ENCODE assay signal across 1 cellular context in genomic region chr5:53001541-53001940, GRCh38.
TF ChIP-seq lines count a peak whose summit lies in the region.

No MANE protein-coding gene starts in this region.

TF ChIP-seq in SK-N-SH treated with all-trans-retinoic acid at 6 μM for 48 hours, 23 proteins besides CTCF, POLR2A, EP300 and RAD21 (continued from another document):
- no peak for TF ChIP-seq POU6F1 (CRISPR knock-in tag; IDR thresholded peaks at IDR 0.05; ENCODE audit: borderline replicate concordance, low read depth)
